8 cellular contexts compared by ENCODE assay signal in genomic region chrX:106802063-106802387, GRCh38. TPM values are rescaled to one million over a fixed set of nuclear protein-coding genes. Genes with fewer than 3 reads are reported as not detected.
DNase-seq lines count a peak whose midpoint lies in the region; ATAC-seq, FAIRE-seq and TF ChIP-seq lines count a peak whose summit lies in the region.

No MANE protein-coding gene starts in this region.

- H3K36me3 ChIP-seq in Caco-2 (ENCODE audit: control insufficient read depth, insufficient read depth, low read length) (no peaks in the 10 kb centered on the region), GM23248 (ENCODE audit: low read depth) (no peaks in the 10 kb centered on the region), small intestine (ENCODE audit: control insufficient read depth in 2 of 2, insufficient read depth in 2 of 2, low read length in 2 of 2) (no peaks in the 10 kb centered on the region)

- CTCF ChIA-PET in Caco-2 (lab: Charles Lee) = no interaction called here

- peaks cover 44% of the 10 kb centered on the region for H3K79me2 ChIP-seq in GM23248 (ENCODE audit: insufficient read depth)

- H2AFZ ChIP-seq in GM23248 = peak overlapping the region; percentile 90

- peak overlapping the region; percentile 99 for H3K9ac ChIP-seq in GM23248

- no peak for FAIRE-seq in small intestine (lab: Jason Lieb, UNC)

- in situ Hi-C loops in GM23248 (cut with MboI) = no loop called here

- peak overlapping the region; percentile 71 for H3K4me2 ChIP-seq in GM23248 (ENCODE audit: unreplicated experiment)

- H3K4me1 Mint-ChIP-seq in Caco-2 (ENCODE audit: low read depth, unreplicated experiment) = peaks cover 7% of the 10 kb centered on the region

- H3F3A ChIP-seq in GM23248 (ENCODE audit: insufficient read depth) = no peaks in the 10 kb centered on the region

- POLR2A ChIA-PET in Caco-2 (lab: Charles Lee) = interaction anchor here (1.2 kb wide), 1 partner anchor 109 kb away, joined by 5 read pairs; no protein-coding TSS in a partner anchor

- peak overlapping the region; percentile 91 for H3K4me3 Mint-ChIP-seq in Caco-2 (ENCODE audit: unreplicated experiment)

- H3K27me3 ChIP-seq in Caco-2 (replicated peaks; ENCODE audit: control insufficient read depth, insufficient read depth, low read length) = no peaks in the 10 kb centered on the region
- H3K27me3 ChIP-seq in GM23248 (replicated peaks; ENCODE audit: insufficient read depth) = no peaks in the 10 kb centered on the region
- no peaks in the 10 kb centered on the region for H3K27me3 ChIP-seq in small intestine (ENCODE audit: control insufficient read depth in 2 of 2, insufficient read depth in 2 of 2, low read length in 2 of 2)

- ATAC-seq in left ventricle myocardium superior = peak; percentile 51

- no peaks in the 10 kb centered on the region for H3K9me3 Mint-ChIP-seq in Caco-2 (ENCODE audit: unreplicated experiment)

- H3K4me1 ChIP-seq in Caco-2 (no peaks in the 10 kb centered on the region), GM23248 (ENCODE audit: insufficient read depth) (no peaks in the 10 kb centered on the region), small intestine (ENCODE audit: control insufficient read depth in 2 of 2, insufficient read depth in 1 of 2, low read depth in 1 of 2, low read length in 1 of 2) (no peaks in the 10 kb centered on the region)

- 0 to 2% methylated on average over 11 of the region's 11 CpGs for WGBS in GM23248 (ENCODE audit: low coverage in 1 of 2, low lambda C conversion rate in 2 of 2, missing lambda C conversion rate in 2 of 2), 2 experiments
- 4 to 39% (median 6%) methylated on average over 11 of the region's 11 CpGs for WGBS in small intestine, 3 donors

- H3K27ac ChIP-seq in GM23248 (peak overlapping the region; percentile 65), small intestine (ENCODE audit: low read depth in 1 of 2, low read length in 1 of 2) (peak overlapping the region; percentile 22 to 47)

- H3K4me3 ChIP-seq in Caco-2 (ENCODE audit: low read depth, low read length) (peak overlapping the region; percentile 38), GM23248 (peak overlapping the region; percentile 96), WI38 (ENCODE audit: low read depth, low read length) (peak overlapping the region; percentile 70), small intestine (ENCODE audit: low read depth in 1 of 2, low read length in 2 of 2) (peak overlapping the region in 1 of 2 donors; percentile 45)

- H3K27ac Mint-ChIP-seq in Caco-2 (ENCODE audit: unreplicated experiment) = peak overlapping the region; percentile 86

- H3K9me3 ChIP-seq in Caco-2 = no peaks in the 10 kb centered on the region
- no peaks in the 10 kb centered on the region for H3K9me3 ChIP-seq in GM23248 (ENCODE audit: low read depth)
- no peaks in the 10 kb centered on the region for H3K9me3 ChIP-seq in small intestine (ENCODE audit: control insufficient read depth, low read depth)

- H3K9me2 ChIP-seq in GM23248 (ENCODE audit: insufficient read depth) = no peaks in the 10 kb centered on the region

- peak in 1 of 2 experiments; percentile 29 for DNase-seq in Caco-2
- DNase-seq in GM23248 = peak; percentile 56
- no peak for DNase-seq in left ventricle myocardium superior
- DNase-seq in small intestine = no peak
- no peak for DNase-seq in superior temporal gyrus (ENCODE audit: extremely low spot score)
- no peak for DNase-seq in activated effector memory CD4-positive, alpha-beta T cell treated with anti-CD3 and anti-CD28 coated beads, Interleukin-2, amount 50 U/mL, for 16 hours
- DNase-seq in NCI-H2081 treated with DMSO at 0.1 percent for 48 hours (lab: John Stamatoyannopoulos, UW) = no peak

- intact Hi-C loops in Caco-2 (cut with micrococcal nuclease; ENCODE audit: unreplicated experiment) = loop anchor here (2.0 to 5.0 kb wide), 5 partner anchors 21 to 190 kb away; partner anchors contain the start of genes RADX and RNF128
- intact Hi-C loops in left ventricle myocardium superior (cut with micrococcal nuclease) = no loop called here

- TF ChIP-seq CTCF in Caco-2 (IDR thresholded peaks at IDR 0.05; ENCODE audit: insufficient read depth in 1 of 2, low read depth in 1 of 2, low read length in 1 of 2, severe bottlenecking in 1 of 2, unreplicated experiment in 1 of 2) (no peak), WI38 (IDR thresholded peaks at IDR 0.05; ENCODE audit: low read depth, low read length) (no peak)

- H3K36me3 Mint-ChIP-seq in Caco-2 (ENCODE audit: insufficient read depth, unreplicated experiment) = peaks cover 3% of the 10 kb centered on the region

- TSS peak; percentile 60 for BruUV-seq in Caco-2 (replicated peaks; lab: Mats Ljungman, UMichigan)

- H3K27me3 Mint-ChIP-seq in Caco-2 (ENCODE audit: insufficient read depth, unreplicated experiment) = no peaks in the 10 kb centered on the region

- H4K20me1 ChIP-seq in GM23248 (ENCODE audit: insufficient read depth) = no peaks in the 10 kb centered on the region; the same call in 1 of the 2 replicates

RNA-seq across cellular contexts. Expression of gene TBC1D8B, which starts 0.4 kb away (rescaled TPM):
- total RNA-seq in Caco-2 (2022) (7.4 and 8.7 TPM in 2 replicates), left ventricle myocardium superior (1.6 TPM)
- total RNA-seq in GM23248 (2014; rRNA removed; shearing (Covaris generic)) = 9.3 and 9.5 TPM in 2 replicates
- polyA plus RNA-seq in GM23248 (2016; fragmentation: Nextera tagmentation; extraction: Ambion mirVana) (11.5 and 12.1 TPM in 2 replicates), small intestine (1 to 10 TPM; 3.2 to 7.4 (median 5.0) TPM)
